In the genomic region with DNA sequence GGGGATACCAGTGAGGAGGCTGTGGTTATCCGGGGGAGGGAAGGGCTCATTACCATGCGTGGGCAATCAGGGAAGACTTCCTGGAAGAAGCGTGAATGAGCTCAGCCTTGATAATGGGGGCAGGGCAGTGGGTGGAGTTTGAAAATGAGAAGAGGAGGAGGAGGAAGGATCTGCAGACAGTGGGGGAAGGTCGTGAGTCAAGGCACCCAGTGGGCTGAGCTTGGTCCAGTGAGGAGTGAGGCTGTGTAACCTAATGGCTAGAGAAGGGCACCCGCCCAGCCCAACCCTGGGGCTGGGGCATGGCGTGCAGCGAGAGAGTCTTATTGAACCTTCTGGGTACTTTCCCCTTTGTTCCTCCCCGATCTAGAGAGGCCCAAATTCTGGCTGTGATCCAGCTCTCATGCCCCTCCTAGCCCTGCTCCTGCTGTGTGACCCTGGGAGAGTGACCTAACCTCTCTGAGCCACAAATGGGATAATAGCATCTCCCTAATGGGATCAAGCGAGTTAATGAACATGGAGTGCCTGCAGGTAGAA, we compare ENCODE assay signal across 21 cellular contexts. TPM values are rescaled to one million over a fixed set of nuclear protein-coding genes. Genes with fewer than 3 reads are reported as not detected.
DNase-seq lines count a peak whose midpoint lies in the region; FAIRE-seq and TF ChIP-seq lines count a peak whose summit lies in the region.
"Had no signal": no experiment of that assay in that cellular context is flagged by ENCODE, and none has a peak within 500 bp of the region (broad histone marks: within the 10 kb centered on the region; RNA-seq: fewer than 3 reads in every experiment).

No MANE protein-coding gene starts in this region.

- no peak overlapping the region for H3K4ac ChIP-seq in mesenchymal stem cell (ENCODE audit: low read depth in 1 of 2, low read length in 2 of 2)

- intact Hi-C loops in ascending aorta (cut with DNase I): no loop called here

- no peak overlapping the region for H3K23ac ChIP-seq in mesenchymal stem cell (ENCODE audit: low read length in 2 of 2)

- H3K27ac ChIP-seq in ascending aorta (no peak overlapping the region), mesenchymal stem cell (ENCODE audit: low read length, poor library complexity, severe bottlenecking) (no peak overlapping the region)
- H3K27ac ChIP-seq: KMS-11, thyroid gland had no signal

- H3K27me3 ChIP-seq in ascending aorta (no peaks in the 10 kb centered on the region), mesenchymal stem cell (ENCODE audit: control insufficient read depth in 1 of 2, insufficient read depth in 1 of 2, low read length in 2 of 2) (no peaks in the 10 kb centered on the region)
- H3K27me3 ChIP-seq: BE2C, thyroid gland had no signal

- H3K36me3 ChIP-seq in ascending aorta (peaks cover 5 to 27% of the 10 kb centered on the region in 2 donors), mesenchymal stem cell (ENCODE audit: control insufficient read depth in 1 of 2, insufficient read depth in 2 of 2, low read depth in 1 of 2, low read length in 2 of 2) (peaks cover 42 to 49% of the 10 kb centered on the region in 2 experiments)
- H3K36me3 ChIP-seq: BE2C, thyroid gland had no signal

- no peak overlapping the region for H2BK15ac ChIP-seq in mesenchymal stem cell (ENCODE audit: low read depth, poor library complexity, severe bottlenecking)

- WGBS in mesenchymal stem cell: 77% methylated on average over 8 of the region's 9 CpGs

- H2BK5ac ChIP-seq in mesenchymal stem cell (ENCODE audit: low read depth, low read length, poor library complexity, severe bottlenecking): no peak overlapping the region

- no peak overlapping the region for H3K9ac ChIP-seq in mesenchymal stem cell (ENCODE audit: low read length)
- H3K9ac ChIP-seq: KMS-11 had no signal

- no peak for TF ChIP-seq POLR2A in GM12891 (IDR thresholded peaks at IDR 0.05; ENCODE audit: low read depth, low read length)

- H2BK12ac ChIP-seq in mesenchymal stem cell (ENCODE audit: low read length in 2 of 2): no peak overlapping the region

- no peak overlapping the region for H3K18ac ChIP-seq in mesenchymal stem cell (ENCODE audit: low read depth in 1 of 2, low read length in 2 of 2)

- DNase-seq in CD1c-positive myeloid dendritic cell (ENCODE audit: extremely low spot score): peak; percentile 53
- no peak for DNase-seq in GM12891 (ENCODE audit: insufficient read length, low spot score)
- DNase-seq in OCI-M1 (lab: John Stamatoyannopoulos, UW): peak; percentile 79
- peak; percentile 30 for DNase-seq in kidney tubule cell (ENCODE audit: low spot score)
- DNase-seq in NCI-H526 (lab: John Stamatoyannopoulos, UW): no peak
- DNase-seq in ascending aorta (ENCODE audit: low spot score in 2 of 2): no peak
- DNase-seq in mesenchymal stem cell: no peak
- DNase-seq: activated CD8-positive, alpha-beta memory T cell treated with anti-CD3 and anti-CD28 coated beads for 24 hours; activated T-cell treated with anti-CD3 and anti-CD28 coated beads, Interleukin-2, amount 50 U/mL, for 72 hours; BE2C; Calu3; head of caudate nucleus; immature natural killer cell; NCI-H1092 treated with DMSO at 0.1 percent for 48 hours; NCI-H2029 treated with DMSO at 0.1 percent for 48 hours; NCI-H510A treated with DMSO at 0.1 percent for 48 hours; retina; SHP77; thyroid gland had no signal

- no peak overlapping the region for H2AFZ ChIP-seq in mesenchymal stem cell (ENCODE audit: low read depth, low read length)

- H4K8ac ChIP-seq in mesenchymal stem cell (ENCODE audit: low read length): no peak overlapping the region

- TF ChIP-seq CTCF in ascending aorta (IDR thresholded peaks at IDR 0.05): no peak

- FAIRE-seq in GM12891 (lab: Jason Lieb, UNC): peak; percentile 66
- FAIRE-seq: G401.6 had no signal

- H2BK120ac ChIP-seq in mesenchymal stem cell (ENCODE audit: low read depth, low read length): no peak overlapping the region

- no peak overlapping the region for H3K4me3 ChIP-seq in ascending aorta
- no peak overlapping the region for H3K4me3 ChIP-seq in mesenchymal stem cell (ENCODE audit: insufficient read depth in 1 of 2, low read depth in 1 of 2, low read length in 2 of 2)
- H3K4me3 ChIP-seq: thyroid gland had no signal

- no peak overlapping the region for H4K91ac ChIP-seq in mesenchymal stem cell (ENCODE audit: low read length)

- H3K14ac ChIP-seq in mesenchymal stem cell (ENCODE audit: low read length in 2 of 2): no peak overlapping the region

- no peak overlapping the region for H2AK5ac ChIP-seq in mesenchymal stem cell (ENCODE audit: low read length, severe bottlenecking)

- H3K79me1 ChIP-seq in mesenchymal stem cell (replicated peaks; ENCODE audit: low read length, poor library complexity, severe bottlenecking): peaks cover 24% of the 10 kb centered on the region

- H3K9me3 ChIP-seq in ascending aorta (no peaks in the 10 kb centered on the region), mesenchymal stem cell (ENCODE audit: control insufficient read depth, low read length) (no peaks in the 10 kb centered on the region)
- H3K9me3 ChIP-seq: BE2C, thyroid gland had no signal

- H3K4me1 ChIP-seq in ascending aorta (peaks cover 5 to 9% of the 10 kb centered on the region in 2 donors), mesenchymal stem cell (ENCODE audit: control insufficient read depth, insufficient read depth, low read depth, low read length) (peaks cover 3% of the 10 kb centered on the region)
- H3K4me1 ChIP-seq: BE2C, thyroid gland had no signal

- H3K4me2 ChIP-seq in mesenchymal stem cell (ENCODE audit: low read length, poor library complexity, severe bottlenecking): no peak overlapping the region
- H3K4me2 ChIP-seq: KMS-11 had no signal

TF ChIP-seq in GM12891, 5 proteins besides CTCF, POLR2A, EP300 and RAD21:
- TF ChIP-seq POU2F2 (IDR thresholded peaks at IDR 0.05; ENCODE audit: low read depth, low read length) (0 out of 2 replicates have a peak, but pooled peaks have one; percentile 21), PAX5 (IDR thresholded peaks at IDR 0.05; ENCODE audit: insufficient read depth, low read length, severe bottlenecking) (no peak)

RNA-seq across cellular contexts. Expression of gene CLIP2, which starts 31.5 kb away (rescaled TPM):
- polyA plus RNA-seq in GM12891 (2012; ENCODE audit: low read depth, missing spikeins): 28.8 TPM
- total RNA-seq in ascending aorta: 50.2 TPM
- 68.2 TPM for polyA plus RNA-seq in mesenchymal stem cell (2013, experiment 1 of 2)
- polyA plus RNA-seq in mesenchymal stem cell (2013, experiment 2 of 2): 63.3 TPM

Comparison
In these comparisons a context has a peak if more than half of its experiments do, and no peak if none do; other contexts are left out.
1. DNase-seq: peak in CD1c-positive myeloid dendritic cell (single experiment), OCI-M1 (single experiment) and kidney tubule cell (single experiment); none in GM12891 (single experiment), NCI-H526 (0 of 2), ascending aorta (0 of 2) and mesenchymal stem cell (single experiment).